In the genomic region with DNA sequence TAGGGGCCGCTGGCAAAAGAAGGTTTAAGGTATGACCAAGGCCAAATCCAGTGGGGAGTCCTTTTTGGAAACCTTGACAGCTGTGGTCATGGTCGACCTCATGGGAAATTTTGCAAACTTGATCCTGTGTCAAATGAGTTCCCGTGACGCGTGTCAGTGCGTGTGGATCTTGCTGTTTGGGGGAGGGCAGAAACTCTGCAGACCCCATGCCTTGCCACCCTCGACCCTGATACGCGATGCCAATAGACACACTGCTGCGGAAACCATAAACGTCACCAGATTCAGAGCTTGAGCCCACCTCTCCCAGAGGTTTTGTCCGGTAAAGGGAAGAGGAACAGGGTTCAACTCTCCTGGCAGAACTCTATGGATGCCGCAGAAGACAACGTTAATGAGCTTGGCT, we compare ENCODE assay signal across 10 cellular contexts.
"Had no signal": no experiment of that assay in that cellular context is flagged by ENCODE, and none has a peak within 500 bp of the region (broad histone marks: within the 10 kb centered on the region; RNA-seq: fewer than 3 reads in every experiment).

No MANE protein-coding gene starts in this region.

- H3K9me3 ChIP-seq: colonic mucosa, esophagus muscularis mucosa had no signal

- H3K36me3 ChIP-seq: colonic mucosa, esophagus muscularis mucosa, SJSA1 had no signal

- H3K4me1 ChIP-seq: colonic mucosa, SJSA1 had no signal

- H3K27me3 ChIP-seq: colonic mucosa, esophagus muscularis mucosa, SJSA1, tibial nerve had no signal

- H3K27ac ChIP-seq: colonic mucosa, SJSA1 had no signal

- DNase-seq: activated T-cell treated with anti-CD3 and anti-CD28 coated beads for 4 hours; caudate nucleus; colonic mucosa; hippocampal formation; stimulated activated CD4-positive, alpha-beta T cell treated with anti-CD3 and anti-CD28 coated beads, Interleukin-2, amount 100 ng/mL, for 48 hours had no signal

- H3K4me3 ChIP-seq: colonic mucosa, esophagus muscularis mucosa, SJSA1, tibial nerve had no signal

- ATAC-seq: activated naive CD4-positive, alpha-beta T cell treated with anti-CD3 and anti-CD28 coated beads, Interleukin-2, amount 50 U/mL, for 72 hours; stimulated activated memory B cell treated with anti-CD40 and anti-IgM and Interleukin-4, amounts not matched to agents 10 μg/mL and 1 μg/mL and 100 μg/mL, for 72 hours had no signal
